ENCODE assay signal across 25 cellular contexts in the genomic region with DNA sequence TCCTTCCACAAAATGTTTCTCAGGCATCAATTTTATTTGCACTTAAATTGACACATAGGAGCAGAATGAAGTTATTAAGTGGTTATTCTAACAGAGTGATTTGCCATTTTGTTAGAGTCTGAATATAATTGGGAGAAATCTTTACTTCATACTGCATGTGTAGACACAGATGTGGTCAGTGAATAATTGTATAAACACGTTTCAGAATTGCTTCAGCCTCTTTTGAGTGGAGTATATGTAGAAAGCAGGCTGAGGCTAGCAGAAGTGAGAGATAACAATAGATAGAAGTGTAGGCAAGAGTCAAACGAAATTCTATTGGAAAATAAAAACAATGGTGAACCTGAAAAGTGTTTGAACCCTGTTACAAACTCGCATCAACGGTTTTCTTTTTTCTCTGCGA.
"Had no signal": no experiment of that assay in that cellular context is flagged by ENCODE, and none has a peak within 500 bp of the region (broad histone marks: within the 10 kb centered on the region; RNA-seq: fewer than 3 reads in every experiment).

No MANE protein-coding gene starts in this region.

- H3K4me1 ChIP-seq: adrenal gland, body of pancreas, colonic mucosa, esophagus squamous epithelium, left lung, spleen, upper lobe of right lung had no signal

- H3K9me3 Mint-ChIP-seq: activated naive CD4-positive, alpha-beta T cell treated with anti-CD3 and anti-CD28 coated beads, Interleukin-2, amount 50 U/mL, for 72 hours; activated T-cell treated with anti-CD3 and anti-CD28 coated beads, Interleukin-2, amount 50 U/mL, for 24 hours; activated T-helper 17 cell treated with anti-CD3 and anti-CD28 coated beads, Interleukin-2, amount 50 U/mL, for 72 hours; central memory CD8-positive, alpha-beta T cell; naive thymus-derived CD8-positive, alpha-beta T cell had no signal

- H3K27me3 Mint-ChIP-seq: activated T-helper 17 cell treated with anti-CD3 and anti-CD28 coated beads, Interleukin-2, amount 50 U/mL, for 72 hours; central memory CD8-positive, alpha-beta T cell; effector memory CD8-positive, alpha-beta T cell; progenitor cell of endocrine pancreas had no signal

- H3K36me3 ChIP-seq: adrenal gland, colonic mucosa, esophagus squamous epithelium, left lung, spleen, upper lobe of right lung had no signal

- H3K27ac Mint-ChIP-seq: activated naive CD4-positive, alpha-beta T cell treated with anti-CD3 and anti-CD28 coated beads, Interleukin-2, amount 50 U/mL, for 72 hours; activated T-cell treated with anti-CD3 and anti-CD28 coated beads, Interleukin-2, amount 50 U/mL, for 24 hours; activated T-helper 17 cell treated with anti-CD3 and anti-CD28 coated beads, Interleukin-2, amount 50 U/mL, for 72 hours; effector memory CD8-positive, alpha-beta T cell; naive thymus-derived CD8-positive, alpha-beta T cell; progenitor cell of endocrine pancreas; WTC11 had no signal

- H3K4me3 ChIP-seq: adrenal gland, body of pancreas, colonic mucosa, dorsolateral prefrontal cortex, esophagus squamous epithelium, left lung, lung, spleen, upper lobe of right lung had no signal

- H3K36me3 Mint-ChIP-seq: activated naive CD4-positive, alpha-beta T cell treated with anti-CD3 and anti-CD28 coated beads, Interleukin-2, amount 50 U/mL, for 72 hours; naive thymus-derived CD8-positive, alpha-beta T cell had no signal

- H3K9me3 ChIP-seq: adrenal gland, body of pancreas, colonic mucosa, esophagus squamous epithelium, left lung, spleen, upper lobe of right lung had no signal

- H3K27ac ChIP-seq: adrenal gland, body of pancreas, colonic mucosa, dorsolateral prefrontal cortex, esophagus squamous epithelium, left lung, spleen, upper lobe of right lung had no signal

- H3K27me3 ChIP-seq: adrenal gland, body of pancreas, colonic mucosa, dorsolateral prefrontal cortex, esophagus squamous epithelium, left lung, spleen, upper lobe of right lung had no signal

- DNase-seq: activated CD8-positive, alpha-beta memory T cell treated with anti-CD3 and anti-CD28 coated beads for 24 hours; activated CD8-positive, alpha-beta memory T cell treated with anti-CD3 and anti-CD28 coated beads, Interleukin-2, amount 50 U/mL, for 4 hours; activated T-cell treated with anti-CD3 and anti-CD28 coated beads, Interleukin-2, amount 50 U/mL, for 24 hours; adrenal gland; body of pancreas; colonic mucosa; dorsolateral prefrontal cortex; effector memory CD8-positive, alpha-beta T cell; esophagus squamous epithelium; glutamatergic neuron; hippocampal formation; kidney glomerular epithelial cell; left lung; naive thymus-derived CD8-positive, alpha-beta T cell; spleen; stimulated activated CD4-positive, alpha-beta T cell treated with anti-CD3 and anti-CD28 coated beads, Interleukin-4, amount 100 ng/mL, for 1 hour; stimulated activated naive CD4-positive, alpha-beta T cell treated with Interleukin-2 at 50 U/mL for 16 hours; T-helper 9 cell; upper lobe of right lung had no signal

- H3K4me1 Mint-ChIP-seq: activated T-helper 17 cell treated with anti-CD3 and anti-CD28 coated beads, Interleukin-2, amount 50 U/mL, for 72 hours; central memory CD8-positive, alpha-beta T cell; naive thymus-derived CD8-positive, alpha-beta T cell had no signal

- ATAC-seq: activated naive CD4-positive, alpha-beta T cell treated with anti-CD3 and anti-CD28 coated beads, Interleukin-2, amount 50 U/mL, for 72 hours; activated T-helper 17 cell treated with anti-CD3 and anti-CD28 coated beads, Interleukin-2, amount 50 U/mL, for 72 hours; body of pancreas; effector memory CD8-positive, alpha-beta T cell; left lung; naive thymus-derived CD8-positive, alpha-beta T cell; upper lobe of right lung; WTC11 had no signal

- H3K4me3 Mint-ChIP-seq: activated T-cell treated with anti-CD3 and anti-CD28 coated beads, Interleukin-2, amount 50 U/mL, for 24 hours; activated T-helper 17 cell treated with anti-CD3 and anti-CD28 coated beads, Interleukin-2, amount 50 U/mL, for 72 hours; central memory CD8-positive, alpha-beta T cell; effector memory CD8-positive, alpha-beta T cell; naive thymus-derived CD8-positive, alpha-beta T cell; WTC11 had no signal
